12 cellular contexts compared by ENCODE assay signal in genomic region chr5:151251001-151251551, GRCh38. TPM values are rescaled to one million over a fixed set of nuclear protein-coding genes. Genes with fewer than 3 reads are reported as not detected.
DNase-seq lines count a peak whose midpoint lies in the region; ATAC-seq and TF ChIP-seq lines count a peak whose summit lies in the region.
"Had no signal": no experiment of that assay in that cellular context is flagged by ENCODE, and none has a peak within 500 bp of the region (broad histone marks: within the 10 kb centered on the region; RNA-seq: fewer than 3 reads in every experiment).

No MANE protein-coding gene starts in this region.

- H3K4me1 ChIP-seq in testis (peaks cover 12% of the 10 kb centered on the region), right cardiac atrium (ENCODE audit: control insufficient read depth, insufficient read depth, low read length) (peaks cover 5% of the 10 kb centered on the region)

- no peak for ATAC-seq in GM21390 (IDR thresholded peaks at IDR 0.05; ENCODE audit: unreplicated experiment)
- ATAC-seq in right cardiac atrium, result no peak

- H3K36me3 ChIP-seq in testis (ENCODE audit: low read depth, missing control alignments), result no peaks in the 10 kb centered on the region
- H3K36me3 ChIP-seq: SJSA1 had no signal

- no peak for TF ChIP-seq POLR2A in testis (IDR thresholded peaks at IDR 0.05)

- peak overlapping the region; percentile 63 for H3K4me3 Mint-ChIP-seq in activated CD4-positive, alpha-beta T cell treated with anti-CD3 and anti-CD28 coated beads, Interleukin-2, amount 10 ng/mL, durations not matched to agents 24 days and 14 days
- peak overlapping the region; percentile 64 to 90 (median 86) for H3K4me3 Mint-ChIP-seq in immature natural killer cell

- H3K4me3 ChIP-seq in testis (no peak overlapping the region), right cardiac atrium (ENCODE audit: low read length) (no peak overlapping the region)
- H3K4me3 ChIP-seq: SJSA1 had no signal

- no peaks in the 10 kb centered on the region for H3K27me3 ChIP-seq in testis
- H3K27me3 ChIP-seq in right cardiac atrium (ENCODE audit: control insufficient read depth, insufficient read depth), result no peaks in the 10 kb centered on the region

- H3K36me3 Mint-ChIP-seq in activated CD4-positive, alpha-beta T cell treated with anti-CD3 and anti-CD28 coated beads, Interleukin-2, amount 10 ng/mL, durations not matched to agents 24 days and 14 days (ENCODE audit: low read depth), result no peaks in the 10 kb centered on the region
- H3K36me3 Mint-ChIP-seq in immature natural killer cell, result no peaks in the 10 kb centered on the region

- H3K9me3 ChIP-seq in testis (no peaks in the 10 kb centered on the region), right cardiac atrium (ENCODE audit: control insufficient read depth, low read length) (no peaks in the 10 kb centered on the region)
- H3K9me3 ChIP-seq: SJSA1 had no signal

- no peaks in the 10 kb centered on the region for H3K9me3 Mint-ChIP-seq in activated CD4-positive, alpha-beta T cell treated with anti-CD3 and anti-CD28 coated beads, Interleukin-2, amount 10 ng/mL, durations not matched to agents 24 days and 14 days
- H3K9me3 Mint-ChIP-seq in immature natural killer cell, result no peaks in the 10 kb centered on the region

- H3K27ac Mint-ChIP-seq in activated CD4-positive, alpha-beta T cell treated with anti-CD3 and anti-CD28 coated beads, Interleukin-2, amount 10 ng/mL, durations not matched to agents 24 days and 14 days, result peak overlapping the region; percentile 64
- H3K27ac Mint-ChIP-seq in immature natural killer cell, result peak overlapping the region; percentile 59 to 88 (median 80)

- H3K27me3 Mint-ChIP-seq in activated CD4-positive, alpha-beta T cell treated with anti-CD3 and anti-CD28 coated beads, Interleukin-2, amount 10 ng/mL, durations not matched to agents 24 days and 14 days, result no peaks in the 10 kb centered on the region
- H3K27me3 Mint-ChIP-seq in immature natural killer cell (ENCODE audit: low read depth in 3 of 3), result peaks cover 2 to 7% (median 3%) of the 10 kb centered on the region in 3 donors

- intact Hi-C loops in activated CD4-positive, alpha-beta T cell treated with anti-CD3 and anti-CD28 coated beads, Interleukin-2, amount 10 ng/mL, durations not matched to agents 24 days and 14 days (cut with micrococcal nuclease), result loop anchor here (5.0 to 10.0 kb wide), 3 partner anchors 459 to 1516 kb away; partner anchors contain the start of genes PPARGC1B and RBM22
- intact Hi-C loops in testis (cut with DNase I; ENCODE audit: low total_unique reads), result no loop called here
- intact Hi-C loops in right cardiac atrium (cut with DNase I), result no loop called here

- H3K27ac ChIP-seq in testis, result peak overlapping the region; percentile 34 to 82
- no peak overlapping the region for H3K27ac ChIP-seq in right cardiac atrium (ENCODE audit: low read length)
- H3K27ac ChIP-seq: SJSA1 had no signal

- 56 to 59% methylated on average over 5 of the region's 5 CpGs for WGBS in testis, 2 donors
- WGBS in right cardiac atrium, result 90% methylated on average over 5 of the region's 5 CpGs

- peaks cover 30% of the 10 kb centered on the region for H3K4me1 Mint-ChIP-seq in activated CD4-positive, alpha-beta T cell treated with anti-CD3 and anti-CD28 coated beads, Interleukin-2, amount 10 ng/mL, durations not matched to agents 24 days and 14 days
- H3K4me1 Mint-ChIP-seq in immature natural killer cell, result peaks cover 25 to 28% of the 10 kb centered on the region in 2 donors

- no peak for TF ChIP-seq CTCF in testis (IDR thresholded peaks at IDR 0.05)

- peak; percentile 62 for DNase-seq in activated naive CD4-positive, alpha-beta T cell treated with Interleukin-2 at 50 U/mL for 16 hours
- DNase-seq in activated naive CD4-positive, alpha-beta T cell treated with anti-CD3 and anti-CD28 coated beads, Interleukin-2, amount 50 U/mL, for 16 hours, result no peak
- DNase-seq in activated CD4-positive, alpha-beta T cell treated with anti-CD3 and anti-CD28 coated beads, Interleukin-2, amount 10 ng/mL, durations not matched to agents 24 days and 14 days, result peak; percentile 77
- peak in 1 of 3 donors; percentile 43 for DNase-seq in immature natural killer cell
- DNase-seq in testis, result peak; percentile 69
- no peak for DNase-seq in NCI-H82 (lab: John Stamatoyannopoulos, UW)
- no peak for DNase-seq in right cardiac atrium
- DNase-seq: ACHN, NCI-H2171 treated with DMSO at 0.1 percent for 48 hours, trophoblast cell had no signal

RNA-seq across cellular contexts. Expression of gene GM2A, which starts 1.9 kb away (rescaled TPM):
- 15.4 and 16.0 TPM in 2 replicates for total RNA-seq in activated CD4-positive, alpha-beta T cell treated with anti-CD3 and anti-CD28 coated beads, Interleukin-2, amount 10 ng/mL, durations not matched to agents 24 days and 14 days
- 1 to 10 TPM; 4.6 to 8.7 (median 5.2) TPM for polyA plus RNA-seq in immature natural killer cell
- 10 to 100 TPM; 38.0 to 54.4 TPM for total RNA-seq in testis
- polyA plus RNA-seq in testis (ENCODE audit: insufficient read depth, low read depth, low replicate concordance), result 29.8 TPM
- total RNA-seq in right cardiac atrium, result 10 to 100 TPM; 30.1 to 43.4 (median 35.3) TPM
- 27.7 TPM for polyA plus RNA-seq in right cardiac atrium

RNA-seq across cellular contexts. Expression of gene CCDC69, which starts 27.2 kb away (rescaled TPM):
- total RNA-seq in activated CD4-positive, alpha-beta T cell treated with anti-CD3 and anti-CD28 coated beads, Interleukin-2, amount 10 ng/mL, durations not matched to agents 24 days and 14 days, result 22.7 and 23.2 TPM in 2 replicates
- polyA plus RNA-seq in immature natural killer cell (100 to 1,000 TPM in 2 of 3 donors, 10 to 100 TPM in 1; 88.1 to 256 (median 149) TPM), testis (ENCODE audit: insufficient read depth, low read depth, low replicate concordance) (40.8 TPM), right cardiac atrium (244 TPM)
- total RNA-seq in testis (10 to 100 TPM; 37.6 to 65.3 TPM), right cardiac atrium (100 to 1,000 TPM; 167 to 194 (median 190) TPM)

RNA-seq across cellular contexts. Expression of gene SLC36A3, which starts 52.5 kb away (rescaled TPM):
- not detected in 2 replicates for total RNA-seq in activated CD4-positive, alpha-beta T cell treated with anti-CD3 and anti-CD28 coated beads, Interleukin-2, amount 10 ng/mL, durations not matched to agents 24 days and 14 days
- polyA plus RNA-seq in immature natural killer cell, result not detected
- 1 to 10 TPM; 4.2 to 8.3 TPM for total RNA-seq in testis
- 21.9 TPM for polyA plus RNA-seq in testis (ENCODE audit: insufficient read depth, low read depth, low replicate concordance)
- not detected for total RNA-seq in right cardiac atrium
- not detected for polyA plus RNA-seq in right cardiac atrium
- total RNA-seq: SJSA1 had no signal

Comparison
In these comparisons a context has a peak if more than half of its experiments do, and no peak if none do; other contexts are left out.
1. DNase-seq: peak in activated naive CD4-positive, alpha-beta T cell treated with Interleukin-2 at 50 U/mL for 16 hours (single experiment), activated CD4-positive, alpha-beta T cell treated with anti-CD3 and anti-CD28 coated beads, Interleukin-2, amount 10 ng/mL, durations not matched to agents 24 days and 14 days (single experiment) and testis (single experiment); none in activated naive CD4-positive, alpha-beta T cell treated with anti-CD3 and anti-CD28 coated beads, Interleukin-2, amount 50 U/mL, for 16 hours (single experiment), NCI-H82 (single experiment) and right cardiac atrium (0 of 3).